In genomic region chr11:32029721-32030120, GRCh38 we compare ENCODE assay signal across 13 cellular contexts.
"Had no signal": no experiment of that assay in that cellular context is flagged by ENCODE, and none has a peak within 500 bp of the region (broad histone marks: within the 10 kb centered on the region; RNA-seq: fewer than 3 reads in every experiment).

No MANE protein-coding gene starts in this region.

- H3K27ac ChIP-seq: parathyroid adenoma, thyroid gland, vagina had no signal

- H3K9me3 ChIP-seq: heart right ventricle, thyroid gland, vagina had no signal

- FAIRE-seq: endometrium, keratinocyte, small intestine had no signal

- H3K36me3 ChIP-seq: heart right ventricle, thyroid gland, vagina had no signal

- H3K9ac ChIP-seq: parathyroid adenoma had no signal

- DNase-seq: activated CD4-positive, alpha-beta T cell treated with anti-CD3 and anti-CD28 coated beads, Interleukin-2, amount 10 ng/mL, durations not matched to agents 7 days and 5 days; activated CD4-positive, CD25-positive, alpha-beta regulatory T cell; activated effector memory CD4-positive, alpha-beta T cell treated with Interleukin-2 at 50 U/mL for 16 hours; activated T-cell treated with anti-CD3 and anti-CD28 coated beads, Interleukin-2, amount 50 U/mL, for 1 hour; foreskin melanocyte; heart right ventricle; left ventricle myocardium superior; small intestine; thyroid gland had no signal

- H3K79me2 ChIP-seq: parathyroid adenoma had no signal

- H3K4me3 ChIP-seq: heart right ventricle, thyroid gland, vagina had no signal

- H3K27me3 ChIP-seq: thyroid gland, vagina had no signal

- H2AFZ ChIP-seq: parathyroid adenoma had no signal

- H3K4me1 ChIP-seq: heart right ventricle, parathyroid adenoma, thyroid gland, vagina had no signal
